In genomic region chr12:67280088-67280487, GRCh38 we compare ENCODE assay signal across 13 cellular contexts. TPM values are rescaled to one million over a fixed set of nuclear protein-coding genes. Genes with fewer than 3 reads are reported as not detected.
A peak's percentile ranks its signal among the peaks of the same experiment; 100 is the strongest.
DNase-seq lines count a peak whose midpoint lies in the region; TF ChIP-seq lines count a peak whose summit lies in the region.
"Had no signal": no experiment of that assay in that cellular context is flagged by ENCODE, and none has a peak within 500 bp of the region (broad histone marks: within the 10 kb centered on the region; RNA-seq: fewer than 3 reads in every experiment).

No MANE protein-coding gene starts in this region.

- no peaks in the 10 kb centered on the region for H3K9me3 ChIP-seq in HUES48 (ENCODE audit: control insufficient read depth, insufficient read depth, low read length)
- no peaks in the 10 kb centered on the region for H3K9me3 ChIP-seq in spleen
- H3K9me3 ChIP-seq: Caco-2 had no signal

- DNase-seq in mesothelial cell of epicardium (ENCODE audit: low spot score in 2 of 2, unreplicated experiment in 2 of 2) (no peak), epidermal melanocyte (ENCODE audit: insufficient read length, low spot score) (no peak), spleen (no peak)
- DNase-seq in activated CD8-positive, alpha-beta memory T cell treated with anti-CD3 and anti-CD28 coated beads, Interleukin-2, amount 50 U/mL, for 48 hours, result no peak
- DNase-seq: AML-193; Caco-2; CD4-positive, alpha-beta T cell; HCEC 1CT had no signal

- H3K9ac ChIP-seq in HUES48 (ENCODE audit: low read depth, low read length), result no peak overlapping the region

- TF ChIP-seq POLR2A in spleen (IDR thresholded peaks at IDR 0.05), result no peak

- H3K27ac ChIP-seq in HUES48 (ENCODE audit: low read depth, low read length), result peak overlapping the region; percentile 3
- H3K27ac ChIP-seq in VCaP, result 0 out of 2 replicates have a peak overlapping the region, but pooled peaks have one; percentile 0
- no peak overlapping the region for H3K27ac ChIP-seq in spleen
- H3K27ac ChIP-seq: C4-2B, HL-60 had no signal

- H3K27ac Mint-ChIP-seq in mesothelial cell of epicardium, result peak overlapping the region; percentile 55
- H3K27ac Mint-ChIP-seq: CD4-positive, alpha-beta T cell; GM23338 had no signal

- no peaks in the 10 kb centered on the region for H3K27me3 Mint-ChIP-seq in mesothelial cell of epicardium (ENCODE audit: low read depth)
- H3K27me3 Mint-ChIP-seq: CD4-positive, alpha-beta T cell had no signal

- H3K36me3 Mint-ChIP-seq in mesothelial cell of epicardium, result peaks cover 11% of the 10 kb centered on the region

- no peak overlapping the region for H3K4me3 Mint-ChIP-seq in mesothelial cell of epicardium
- H3K4me3 Mint-ChIP-seq: CD4-positive, alpha-beta T cell; GM23338 had no signal

- intact Hi-C loops in spleen (cut with DNase I; ENCODE audit: low total_unique reads), result no loop called here

- H3K4me1 Mint-ChIP-seq in mesothelial cell of epicardium, result peaks cover 55% of the 10 kb centered on the region

- TF ChIP-seq CTCF in VCaP (conservative IDR thresholded peaks at IDR 0.05) (no peak), mesothelial cell of epicardium (IDR thresholded peaks at IDR 0.05; ENCODE audit: unreplicated experiment) (no peak), spleen (IDR thresholded peaks at IDR 0.05 in 8 of 11, conservative IDR thresholded peaks at IDR 0.05 in 3 of 11) (no peak)

- 63 to 76% (median 64%) methylated on average over 4 of the region's 4 CpGs for WGBS in spleen, 5 donors

- H3K27me3 ChIP-seq in HUES48 (ENCODE audit: control insufficient read depth, insufficient read depth, low read length) (no peaks in the 10 kb centered on the region), spleen (replicated peaks in 1 of 7) (no peaks in the 10 kb centered on the region)

- no peaks in the 10 kb centered on the region for H3K9me3 Mint-ChIP-seq in mesothelial cell of epicardium
- H3K9me3 Mint-ChIP-seq: CD4-positive, alpha-beta T cell; GM23338 had no signal

- H3K4me3 ChIP-seq in HUES48 (ENCODE audit: low read depth, low read length), result no peak overlapping the region
- H3K4me3 ChIP-seq in spleen, result no peak overlapping the region
- H3K4me3 ChIP-seq: GM23338 had no signal

- H3K36me3 ChIP-seq in HUES48 (ENCODE audit: control insufficient read depth, insufficient read depth, low read length), result peaks cover 36% of the 10 kb centered on the region
- peaks cover 0 to 36% (median 11%) of the 10 kb centered on the region in 6 donors for H3K36me3 ChIP-seq in spleen

- H3K4me1 ChIP-seq in HUES48 (ENCODE audit: control insufficient read depth, insufficient read depth, low read length) (peaks cover 12% of the 10 kb centered on the region; the same call in 1 of the 2 replicates), spleen (peaks cover 6 to 69% (median 41%) of the 10 kb centered on the region in 6 donors)

RNA-seq across cellular contexts. Expression of gene CAND1, which starts 10.9 kb away (rescaled TPM):
- total RNA-seq in mesothelial cell of epicardium (270 to 278 TPM (median 270 TPM) in 3 replicates), spleen (100 to 1,000 TPM in 3 of 7 donors, 10 to 100 TPM in 4; 72.9 to 111 (median 91.6) TPM)
- polyA plus RNA-seq in spleen, result 10 to 100 TPM; 14.1 to 20.8 (median 17.7) TPM

Comparison
In these comparisons a context has a peak if more than half of its experiments do, and no peak if none do; other contexts are left out.
1. H3K27ac ChIP-seq: peak in HUES48 (single experiment) and VCaP (single experiment); none in spleen (0 of 8).